In the genomic region with DNA sequence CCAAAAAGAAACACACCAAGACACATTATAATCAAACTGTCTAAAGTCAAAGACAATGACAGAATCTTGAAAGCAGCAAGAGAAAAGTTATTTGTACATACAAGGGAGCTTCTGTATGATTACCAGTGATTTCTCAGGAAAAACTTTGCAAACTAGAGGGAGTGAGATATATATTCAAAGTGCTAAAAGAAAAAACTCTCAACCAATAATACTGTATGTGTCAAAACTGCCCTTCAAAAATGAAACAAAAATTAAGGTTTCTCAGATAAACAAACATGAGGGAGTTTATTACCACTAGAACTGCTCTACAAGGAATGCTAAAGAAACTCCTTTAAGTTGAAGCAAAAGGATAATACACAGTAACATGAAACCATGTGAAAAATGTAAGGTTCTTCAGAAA, we compare ENCODE assay signal across 25 cellular contexts.
"Had no signal": no experiment of that assay in that cellular context is flagged by ENCODE, and none has a peak within 500 bp of the region (broad histone marks: within the 10 kb centered on the region; RNA-seq: fewer than 3 reads in every experiment).

No MANE protein-coding gene starts in this region.

- H3K79me2 ChIP-seq: parathyroid adenoma had no signal

- H3K9me3 ChIP-seq: ovary, psoas muscle, right lobe of liver, sigmoid colon, stomach, thoracic aorta, transverse colon, upper lobe of right lung, uterus had no signal

- H3K4me2 ChIP-seq: neural progenitor cell had no signal

- H3K4me1 ChIP-seq: neural progenitor cell, parathyroid adenoma, psoas muscle, right lobe of liver, sigmoid colon, stomach, tibial artery, transverse colon, upper lobe of right lung, uterus had no signal

- FAIRE-seq: small intestine had no signal

- ATAC-seq: naive thymus-derived CD8-positive, alpha-beta T cell; natural killer cell treated with Interleukin-12 subunit alpha and Interleukin-12 subunit beta and Interleukin-15 and Interleukin-18, amount 100 ng/mL, for 72 hours; psoas muscle; right cardiac atrium; right lobe of liver; stimulated activated effector memory CD8-positive, alpha-beta T cell treated with anti-CD3 and anti-CD28 coated beads, Interleukin-12 subunit alpha, Interleukin-12 subunit beta, amount 100 ng/mL, for 72 hours; stimulated activated naive B cell treated with anti-CD40 and anti-IgM and Interleukin-4, amounts not matched to agents 10 μg/mL and 1 μg/mL and 100 μg/mL, for 72 hours; upper lobe of right lung had no signal

- H3K9ac ChIP-seq: neural progenitor cell, parathyroid adenoma had no signal

- H3K36me3 ChIP-seq: neural progenitor cell, ovary, right lobe of liver, sigmoid colon, stomach, thoracic aorta, tibial artery, transverse colon, upper lobe of right lung, uterus had no signal

- H3K4me3 ChIP-seq: neural progenitor cell, ovary, psoas muscle, right lobe of liver, sigmoid colon, stomach, thoracic aorta, tibial artery, transverse colon, upper lobe of right lung, uterus had no signal

- H2AFZ ChIP-seq: neural progenitor cell, parathyroid adenoma had no signal

- DNase-seq: naive thymus-derived CD8-positive, alpha-beta T cell; occipital lobe; ovary; posterior cingulate gyrus; psoas muscle; right cardiac atrium; right lobe of liver; sigmoid colon; small intestine; stimulated activated CD4-positive, alpha-beta T cell treated with anti-CD3 and anti-CD28 coated beads, Interleukin-15, amount 100 ng/mL, for 24 hours; stimulated activated CD4-positive, alpha-beta T cell treated with anti-CD3 and anti-CD28 coated beads, Interleukin-2, amount 100 ng/mL, for 24 hours; stimulated activated CD4-positive, alpha-beta T cell treated with anti-CD3 and anti-CD28 coated beads, Interleukin-2, amount 100 ng/mL, for 48 hours; stimulated activated CD4-positive, alpha-beta T cell treated with anti-CD3 and anti-CD28 coated beads, Interleukin-4, amount 100 ng/mL, for 24 hours; stimulated activated naive B cell treated with anti-CD40 and anti-IgM and Interleukin-4, amounts not matched to agents 10 μg/mL and 1 μg/mL and 100 μg/mL, for 72 hours; stimulated activated naive CD4-positive, alpha-beta T cell treated with Interleukin-2 at 50 U/mL for 16 hours; stomach; tibial artery; transverse colon; upper lobe of right lung; uterus had no signal

- H3K27me3 ChIP-seq: neural progenitor cell, ovary, right lobe of liver, stomach, transverse colon, upper lobe of right lung had no signal

- H3K27ac ChIP-seq: neural progenitor cell, ovary, parathyroid adenoma, psoas muscle, right lobe of liver, sigmoid colon, stomach, thoracic aorta, tibial artery, transverse colon, upper lobe of right lung, uterus had no signal
